13 cellular contexts compared by ENCODE assay signal in genomic region chr12:131091976-131092691, GRCh38.
DNase-seq lines count a peak whose midpoint lies in the region; ATAC-seq and TF ChIP-seq lines count a peak whose summit lies in the region.
"Had no signal": no experiment of that assay in that cellular context is flagged by ENCODE, and none has a peak within 500 bp of the region (broad histone marks: within the 10 kb centered on the region; RNA-seq: fewer than 3 reads in every experiment).

No MANE protein-coding gene starts in this region.

- H3K4me1 Mint-ChIP-seq in effector memory CD8-positive, alpha-beta T cell (ENCODE audit: low read depth in 2 of 2), result peaks cover 9 to 12% of the 10 kb centered on the region in 2 donors

- H3K4me3 ChIP-seq in GM06990 (replicated peaks; ENCODE audit: low read depth, low read length), result 0 out of 2 replicates have a peak overlapping the region, but pooled peaks have one; percentile 2
- no peak overlapping the region for H3K4me3 ChIP-seq in H7 (ENCODE audit: insufficient read depth, low read depth, low read length)
- no peak overlapping the region for H3K4me3 ChIP-seq in dorsolateral prefrontal cortex
- H3K4me3 ChIP-seq: SK-N-MC had no signal

- TF ChIP-seq CTCF in GM06990 (IDR thresholded peaks at IDR 0.05; ENCODE audit: insufficient read depth, low read length, poor library complexity, severe bottlenecking) (peak; percentile 1), dorsolateral prefrontal cortex (IDR thresholded peaks at IDR 0.05 in 54 of 56, conservative IDR thresholded peaks at IDR 0.05 in 2 of 56; ENCODE audit: low read depth in 1 of 56, partially characterized antibody in 56 of 56) (no peak)

- H3K27me3 ChIP-seq in GM06990 (replicated peaks; ENCODE audit: control insufficient read depth, insufficient read depth, low read length), result no peaks in the 10 kb centered on the region
- H3K27me3 ChIP-seq in H7 (ENCODE audit: control insufficient read depth, insufficient read depth, low read length), result no peaks in the 10 kb centered on the region
- peaks cover 0 to 5% (median 0%) of the 10 kb centered on the region in 45 donors for H3K27me3 ChIP-seq in dorsolateral prefrontal cortex

- ATAC-seq in sciatic nerve (no peak), GM19023 (IDR thresholded peaks at IDR 0.05; ENCODE audit: unreplicated experiment) (no peak)
- no peak for ATAC-seq in effector memory CD8-positive, alpha-beta T cell (replicated peaks)

- DNase-seq in GM06990 (ENCODE audit: extremely low read depth, insufficient read length) (no peak), H7 (peak; percentile 61), dorsolateral prefrontal cortex (peak in 7 of 10 donors; percentile 3 to 35 (median 26)), sciatic nerve (ENCODE audit: low spot score) (peak; percentile 59), hypothalamus (lab: John Stamatoyannopoulos, UW) (no peak)
- DNase-seq in effector memory CD8-positive, alpha-beta T cell, result no peak
- DNase-seq: effector CD4-positive, alpha-beta T cell; HFFc6; NCI-H2171; retina had no signal

- H3K27ac ChIP-seq in dorsolateral prefrontal cortex, result no peak overlapping the region
- H3K27ac ChIP-seq: SK-N-MC had no signal

- H3K27ac Mint-ChIP-seq in effector memory CD8-positive, alpha-beta T cell, result peak overlapping the region in 1 of 2 donors; percentile 26
- H3K27ac Mint-ChIP-seq: CD4-positive, alpha-beta T cell; HFFc6 had no signal

- no peaks in the 10 kb centered on the region for H3K9me3 Mint-ChIP-seq in effector memory CD8-positive, alpha-beta T cell
- H3K9me3 Mint-ChIP-seq: CD4-positive, alpha-beta T cell had no signal

- no peaks in the 10 kb centered on the region for H3K36me3 Mint-ChIP-seq in effector memory CD8-positive, alpha-beta T cell (ENCODE audit: insufficient read depth)

- intact Hi-C loops in dorsolateral prefrontal cortex (cut with DNase I), result no loop called here
- intact Hi-C loops in sciatic nerve (cut with DNase I), result no loop called here

- H3K36me3 ChIP-seq in GM06990 (ENCODE audit: control insufficient read depth, insufficient read depth, low read length) (no peaks in the 10 kb centered on the region), H7 (replicated peaks; ENCODE audit: control insufficient read depth, insufficient read depth, low read length) (no peaks in the 10 kb centered on the region)

- H3K27me3 Mint-ChIP-seq in effector memory CD8-positive, alpha-beta T cell, result peaks cover 5 to 10% of the 10 kb centered on the region in 2 donors
- H3K27me3 Mint-ChIP-seq: CD4-positive, alpha-beta T cell had no signal

- H3K4me3 Mint-ChIP-seq in effector memory CD8-positive, alpha-beta T cell, result peak overlapping the region in 1 of 2 donors; percentile 1
- H3K4me3 Mint-ChIP-seq: CD4-positive, alpha-beta T cell; HFFc6 had no signal

Comparison
In these comparisons a context has a peak if more than half of its experiments do, and no peak if none do; other contexts are left out.
1. DNase-seq: peak in H7 (single experiment), dorsolateral prefrontal cortex (7 of 10) and sciatic nerve (single experiment); none in GM06990 (single experiment), hypothalamus (0 of 51) and effector memory CD8-positive, alpha-beta T cell (0 of 3).